Comparison of ENCODE assay signal across 23 cellular contexts in genomic region chr2:2808551-2809058, GRCh38.
"Had no signal": no experiment of that assay in that cellular context is flagged by ENCODE, and none has a peak within 500 bp of the region (broad histone marks: within the 10 kb centered on the region; RNA-seq: fewer than 3 reads in every experiment).

No MANE protein-coding gene starts in this region.

- H3K27ac ChIP-seq: body of pancreas, foreskin keratinocyte, gastrocnemius medialis had no signal

- H3K4me1 ChIP-seq: body of pancreas, foreskin keratinocyte, gastrocnemius medialis had no signal

- H3K27me3 ChIP-seq: body of pancreas, foreskin keratinocyte, gastrocnemius medialis had no signal

- DNase-seq: activated CD4-positive, alpha-beta memory T cell treated with anti-CD3 and anti-CD28 coated beads for 36 hours; activated CD4-positive, alpha-beta T cell treated with anti-CD3 and anti-CD28 coated beads for 36 hours; activated CD4-positive, alpha-beta T cell treated with anti-CD3 and anti-CD28 coated beads, Interleukin-2, amount 10 ng/mL, durations not matched to agents 24 days and 14 days; activated CD4-positive, CD25-positive, alpha-beta regulatory T cell; activated CD4-positive, CD25-positive, alpha-beta regulatory T cell treated with anti-CD3 and anti-CD28 coated beads, Interleukin-2, amount 50 U/mL, for 72 hours; activated CD8-positive, alpha-beta T cell treated with anti-CD3 and anti-CD28 coated beads, Interleukin-2, amount 10 ng/mL, durations not matched to agents 7 days and 5 days; activated effector memory CD4-positive, alpha-beta T cell treated with Interleukin-2 at 50 U/mL for 16 hours; activated gamma-delta T cell treated with Interleukin-2 at 50 U/mL for 16 hours; activated naive CD4-positive, alpha-beta T cell treated with anti-CD3 and anti-CD28 coated beads, Interleukin-2, amount 50 U/mL, for 16 hours; activated naive CD4-positive, alpha-beta T cell treated with Interleukin-2 at 50 U/mL for 16 hours; activated T-cell treated with anti-CD3 and anti-CD28 coated beads, Interleukin-2, amount 50 U/mL, for 4 hours; amniotic stem cell; body of pancreas; caudate nucleus; cortex of kidney; dermis blood vessel endothelial cell; effector CD8-positive, alpha-beta T cell; foreskin keratinocyte; gastrocnemius medialis; glutamatergic neuron; T-helper 2 cell had no signal

- H3K4me3 ChIP-seq: body of pancreas, gastrocnemius medialis had no signal

- H3K9me3 ChIP-seq: body of pancreas, gastrocnemius medialis had no signal

- H3K36me3 ChIP-seq: gastrocnemius medialis had no signal

- ATAC-seq: activated CD4-positive, alpha-beta T cell treated with anti-CD3 and anti-CD28 coated beads for 36 hours; activated CD8-positive, alpha-beta T cell treated with anti-CD3 and anti-CD28 coated beads, Interleukin-2, amount 10 ng/mL, durations not matched to agents 7 days and 5 days; activated T-cell treated with anti-CD3 and anti-CD28 coated beads, Interleukin-2, amount 50 U/mL, for 4 hours; activated T-helper 17 cell treated with anti-CD3 and anti-CD28 coated beads, Interleukin-2, amount 50 U/mL, for 72 hours; body of pancreas; esophagus mucosa; foreskin keratinocyte; gastrocnemius medialis had no signal
